Comparison of ENCODE assay signal across 8 cellular contexts in the genomic region with DNA sequence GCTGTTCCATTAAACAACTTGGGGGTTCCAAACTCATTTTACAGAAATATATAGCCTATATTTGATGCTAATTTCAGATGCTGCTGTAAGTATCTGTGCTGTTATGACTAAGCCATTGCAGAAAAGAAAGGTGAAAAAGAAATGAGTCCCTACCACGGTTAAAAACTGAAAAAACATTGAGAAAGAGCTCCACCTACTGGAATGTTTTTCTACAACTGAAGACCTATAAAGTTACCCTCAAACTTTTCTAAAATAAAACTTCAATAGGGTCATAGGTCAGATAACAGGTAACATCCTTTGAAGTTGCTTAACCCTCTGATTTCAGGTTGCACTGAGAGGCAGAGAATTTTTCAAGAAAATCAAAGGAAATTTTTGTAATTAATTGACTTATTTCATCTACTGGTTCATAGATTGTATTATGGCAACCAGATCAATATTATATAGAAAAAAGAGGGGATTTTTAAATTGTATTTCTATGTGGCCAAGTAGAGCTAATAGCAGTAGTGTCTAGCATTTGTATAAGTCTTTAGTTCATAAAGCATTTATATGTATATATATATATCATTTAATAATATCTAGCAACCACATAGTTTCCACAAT.
DNase-seq lines count a peak whose midpoint lies in the region; ATAC-seq and TF ChIP-seq lines count a peak whose summit lies in the region.

No MANE protein-coding gene starts in this region.

- H3K4me3 Mint-ChIP-seq in activated B cell treated with CpG ODN at 0.5 μM for 24 hours: no peak overlapping the region
- H3K4me3 Mint-ChIP-seq in natural killer cell: no peak overlapping the region
- no peak overlapping the region for H3K4me3 Mint-ChIP-seq in activated CD4-positive, alpha-beta memory T cell treated with anti-CD3 and anti-CD28 coated beads for 36 hours

- POLR2A ChIA-PET in activated B cell treated with CpG ODN at 0.5 μM for 24 hours (lab: Charles Lee): no interaction called here
- POLR2A ChIA-PET in activated CD4-positive, alpha-beta memory T cell treated with anti-CD3 and anti-CD28 coated beads for 36 hours (lab: Charles Lee): no interaction called here

- no peaks in the 10 kb centered on the region for H3K4me1 Mint-ChIP-seq in activated B cell treated with CpG ODN at 0.5 μM for 24 hours
- no peaks in the 10 kb centered on the region for H3K4me1 Mint-ChIP-seq in natural killer cell
- no peaks in the 10 kb centered on the region for H3K4me1 Mint-ChIP-seq in activated CD4-positive, alpha-beta memory T cell treated with anti-CD3 and anti-CD28 coated beads for 36 hours (ENCODE audit: low read depth)

- ATAC-seq in GM21367 (IDR thresholded peaks at IDR 0.05; ENCODE audit: unreplicated experiment): peak; percentile 73
- no peak for ATAC-seq in activated B cell treated with CpG ODN at 0.5 μM for 24 hours (ENCODE audit: low read depth)
- no peak for ATAC-seq in natural killer cell

- H3K27me3 Mint-ChIP-seq in activated B cell treated with CpG ODN at 0.5 μM for 24 hours (no peaks in the 10 kb centered on the region), natural killer cell (ENCODE audit: low read depth in 2 of 2) (peaks cover 5 to 7% of the 10 kb centered on the region in 2 donors)
- peaks cover 4% of the 10 kb centered on the region for H3K27me3 Mint-ChIP-seq in activated CD4-positive, alpha-beta memory T cell treated with anti-CD3 and anti-CD28 coated beads for 36 hours

- intact Hi-C loops in activated B cell treated with CpG ODN at 0.5 μM for 24 hours (cut with micrococcal nuclease): loop anchor here (1.0 kb wide), 2 partner anchors 171 to 1389 kb away; no protein-coding TSS in a partner anchor
- intact Hi-C loops in natural killer cell (cut with micrococcal nuclease): no loop called here
- intact Hi-C loops in activated CD4-positive, alpha-beta memory T cell treated with anti-CD3 and anti-CD28 coated beads for 36 hours (cut with micrococcal nuclease): no loop called here

- H3K36me3 Mint-ChIP-seq in activated B cell treated with CpG ODN at 0.5 μM for 24 hours (ENCODE audit: low read depth): no peaks in the 10 kb centered on the region
- no peaks in the 10 kb centered on the region for H3K36me3 Mint-ChIP-seq in natural killer cell
- H3K36me3 Mint-ChIP-seq in activated CD4-positive, alpha-beta memory T cell treated with anti-CD3 and anti-CD28 coated beads for 36 hours: no peaks in the 10 kb centered on the region

- no peaks in the 10 kb centered on the region for H3K9me3 Mint-ChIP-seq in activated B cell treated with CpG ODN at 0.5 μM for 24 hours
- H3K9me3 Mint-ChIP-seq in natural killer cell: no peaks in the 10 kb centered on the region
- no peaks in the 10 kb centered on the region for H3K9me3 Mint-ChIP-seq in activated CD4-positive, alpha-beta memory T cell treated with anti-CD3 and anti-CD28 coated beads for 36 hours

- CTCF ChIA-PET in activated B cell treated with CpG ODN at 0.5 μM for 24 hours (lab: Charles Lee): interaction anchor here (0.7 to 1.2 kb wide), 3 partner anchors 8 to 1388 kb away, joined by 3 to 4 read pairs (median 3); no protein-coding TSS in a partner anchor
- CTCF ChIA-PET in activated CD4-positive, alpha-beta memory T cell treated with anti-CD3 and anti-CD28 coated beads for 36 hours (lab: Charles Lee): interaction anchor here (0.6 to 1.5 kb wide), 7 partner anchors 11 to 230 kb away, joined by 3 to 5 read pairs (median 3); no protein-coding TSS in a partner anchor

- DNase-seq in DMS53 (lab: John Stamatoyannopoulos, UW) (peak; percentile 64), activated B cell treated with CpG ODN at 0.5 μM for 24 hours (no peak), myocyte (ENCODE audit: low read depth) (peak; percentile 9), natural killer cell (no peak), NCI-H774 (lab: John Stamatoyannopoulos, UW) (no peak)
- no peak for DNase-seq in activated CD4-positive, alpha-beta memory T cell treated with anti-CD3 and anti-CD28 coated beads for 36 hours

- peak; percentile 57 for TF ChIP-seq CTCF in LNCAP (IDR thresholded peaks at IDR 0.05)
- TF ChIP-seq CTCF in activated B cell treated with CpG ODN at 0.5 μM for 24 hours (IDR thresholded peaks at IDR 0.05): peak; percentile 34
- TF ChIP-seq CTCF in natural killer cell (IDR thresholded peaks at IDR 0.05): no peak

- H3K27ac Mint-ChIP-seq in activated B cell treated with CpG ODN at 0.5 μM for 24 hours (no peak overlapping the region), natural killer cell (no peak overlapping the region)
- H3K27ac Mint-ChIP-seq in activated CD4-positive, alpha-beta memory T cell treated with anti-CD3 and anti-CD28 coated beads for 36 hours: no peak overlapping the region

Comparison
In these comparisons a context has a peak if more than half of its experiments do, and no peak if none do; other contexts are left out.
1. DNase-seq: peak in DMS53 (single experiment) and myocyte (single experiment); none in activated B cell treated with CpG ODN at 0.5 μM for 24 hours (single experiment), natural killer cell (single experiment), activated CD4-positive, alpha-beta memory T cell treated with anti-CD3 and anti-CD28 coated beads for 36 hours (single experiment) and NCI-H774 (single experiment).